ENCODE assay signal across 23 cellular contexts in the genomic region with DNA sequence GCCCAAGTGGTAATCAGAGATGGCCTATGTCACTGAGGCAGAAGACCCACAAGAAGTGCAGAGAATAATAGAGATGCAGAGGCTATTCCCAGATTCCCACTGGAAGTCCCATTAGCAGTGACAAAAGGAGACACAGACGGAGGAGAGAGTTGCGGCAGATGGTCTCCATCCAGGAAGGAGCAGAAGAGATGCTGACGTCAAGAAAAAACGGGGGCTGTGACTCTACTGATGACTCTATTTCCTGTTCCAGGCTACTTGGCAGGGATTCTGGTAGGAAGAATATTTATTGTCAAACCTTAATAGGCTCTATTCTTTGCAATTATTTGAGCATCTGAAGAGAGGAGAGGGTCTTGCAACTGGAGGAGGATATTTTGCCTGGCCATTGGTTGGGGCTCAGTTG.
A peak's percentile ranks its signal among the peaks of the same experiment; 100 is the strongest.
DNase-seq lines count a peak whose midpoint lies in the region; ATAC-seq, FAIRE-seq and TF ChIP-seq lines count a peak whose summit lies in the region.
"Had no signal": no experiment of that assay in that cellular context is flagged by ENCODE, and none has a peak within 500 bp of the region (broad histone marks: within the 10 kb centered on the region; RNA-seq: fewer than 3 reads in every experiment).

No MANE protein-coding gene starts in this region.

- H3K9me3 ChIP-seq in astrocyte (ENCODE audit: insufficient read depth, low read depth, low read length) (peaks cover 16% of the 10 kb centered on the region), cardiac muscle cell (ENCODE audit: low read depth) (peaks cover 5% of the 10 kb centered on the region), esophagus muscularis mucosa (peaks cover 0 to 22% (median 20%) of the 10 kb centered on the region in 4 donors)

- no peak for ATAC-seq in HG03460 (IDR thresholded peaks at IDR 0.05; ENCODE audit: unreplicated experiment)
- ATAC-seq: GM12878 had no signal

- H3K27me3 ChIP-seq in astrocyte (ENCODE audit: insufficient read depth, low read length) (no peaks in the 10 kb centered on the region), cardiac muscle cell (no peaks in the 10 kb centered on the region), esophagus muscularis mucosa (no peaks in the 10 kb centered on the region)
- H3K27me3 ChIP-seq: breast epithelium, neural progenitor cell had no signal

- no peaks in the 10 kb centered on the region for H3K4me1 Mint-ChIP-seq in astrocyte (ENCODE audit: low read depth, unreplicated experiment)
- H3K4me1 Mint-ChIP-seq: activated naive CD8-positive, alpha-beta T cell treated with anti-CD3 and anti-CD28 coated beads, Interleukin-2, amount 10 ng/mL, durations not matched to agents 7 days and 5 days; CD14-positive monocyte; neural progenitor cell had no signal

- intact Hi-C loops in esophagus muscularis mucosa (cut with DNase I): no loop called here

- no peak overlapping the region for H3K4me3 Mint-ChIP-seq in astrocyte (ENCODE audit: unreplicated experiment)
- H3K4me3 Mint-ChIP-seq: activated naive CD8-positive, alpha-beta T cell treated with anti-CD3 and anti-CD28 coated beads, Interleukin-2, amount 10 ng/mL, durations not matched to agents 7 days and 5 days; CD14-positive monocyte; neural progenitor cell had no signal

- no peaks in the 10 kb centered on the region for H3K79me2 ChIP-seq in astrocyte (ENCODE audit: insufficient read depth, low read length)

- TF ChIP-seq CTCF in astrocyte (IDR thresholded peaks at IDR 0.05; ENCODE audit: insufficient read depth, low read depth, low read length) (no peak), cardiac muscle cell (IDR thresholded peaks at IDR 0.05; ENCODE audit: low read depth, low read length) (no peak), esophagus muscularis mucosa (IDR thresholded peaks at IDR 0.05) (no peak)

- H3K4me3 ChIP-seq in astrocyte (ENCODE audit: insufficient read depth, low read depth, low read length) (no peak overlapping the region), cardiac muscle cell (no peak overlapping the region), esophagus muscularis mucosa (no peak overlapping the region)
- H3K4me3 ChIP-seq: breast epithelium, dorsolateral prefrontal cortex, GM12878, neural progenitor cell had no signal

- TF ChIP-seq EP300 in esophagus muscularis mucosa (IDR thresholded peaks at IDR 0.05): no peak

- no peak for FAIRE-seq in astrocyte (lab: Jason Lieb, UNC)
- FAIRE-seq: GM12878, keratinocyte had no signal

- H3K36me3 Mint-ChIP-seq in astrocyte (ENCODE audit: low read depth, unreplicated experiment): peaks cover 2% of the 10 kb centered on the region
- H3K36me3 Mint-ChIP-seq: activated naive CD8-positive, alpha-beta T cell treated with anti-CD3 and anti-CD28 coated beads, Interleukin-2, amount 10 ng/mL, durations not matched to agents 7 days and 5 days; CD14-positive monocyte had no signal

- H3K36me3 ChIP-seq in astrocyte (ENCODE audit: insufficient read depth, low read length) (no peaks in the 10 kb centered on the region), cardiac muscle cell (no peaks in the 10 kb centered on the region), esophagus muscularis mucosa (no peaks in the 10 kb centered on the region)
- H3K36me3 ChIP-seq: breast epithelium, neural progenitor cell had no signal

- DNase-seq in ELR (ENCODE audit: low read depth) (peak; percentile 74), astrocyte (ENCODE audit: low read depth) (peak; percentile 46), cardiac muscle cell (ENCODE audit: low read depth in 1 of 2, low spot score in 1 of 2) (peak in 1 of 2 donors; percentile 91), lung microvascular endothelial cell (ENCODE audit: low read depth in 2 of 2) (peak; percentile 69 to 93), ureter (ENCODE audit: low spot score) (no peak), esophagus muscularis mucosa (ENCODE audit: extremely low spot score) (no peak), SIG-M5 treated with dmso at 0.1 percent for 504 hours (lab: John Stamatoyannopoulos, UW; ENCODE audit: unreplicated experiment) (no peak)
- DNase-seq: activated naive CD8-positive, alpha-beta T cell treated with anti-CD3 and anti-CD28 coated beads, Interleukin-2, amount 10 ng/mL, durations not matched to agents 7 days and 5 days; dorsolateral prefrontal cortex; erythroblast; hippocampal formation; KBM-7; midbrain; NCI-H187 treated with DMSO at 0.1 percent for 48 hours; NCI-H510A; stimulated activated CD4-positive, alpha-beta T cell treated with anti-CD3 and anti-CD28 coated beads, Interleukin-15, amount 100 ng/mL, for 24 hours; SW 1271 had no signal

- WGBS in esophagus muscularis mucosa: 48% methylated on average over 4 of the region's 4 CpGs

- H3K9ac ChIP-seq in astrocyte (ENCODE audit: low read length): no peak overlapping the region
- H3K9ac ChIP-seq: neural progenitor cell had no signal

- H3K27me3 Mint-ChIP-seq in astrocyte (ENCODE audit: low read depth, unreplicated experiment): peaks cover 20% of the 10 kb centered on the region
- H3K27me3 Mint-ChIP-seq: activated naive CD8-positive, alpha-beta T cell treated with anti-CD3 and anti-CD28 coated beads, Interleukin-2, amount 10 ng/mL, durations not matched to agents 7 days and 5 days had no signal

- H4K20me1 ChIP-seq in astrocyte (ENCODE audit: insufficient read depth, low read length): no peaks in the 10 kb centered on the region

- H3K27ac ChIP-seq in astrocyte (ENCODE audit: low read depth, low read length) (no peak overlapping the region), cardiac muscle cell (peak overlapping the region; percentile 63), esophagus muscularis mucosa (replicated peaks in 1 of 4) (no peak overlapping the region)
- H3K27ac ChIP-seq: breast epithelium, dorsolateral prefrontal cortex, neural progenitor cell had no signal

- no peaks in the 10 kb centered on the region for H3K4me1 ChIP-seq in astrocyte (ENCODE audit: insufficient read depth, low read length)
- peaks cover 21% of the 10 kb centered on the region for H3K4me1 ChIP-seq in cardiac muscle cell (ENCODE audit: low read depth)
- H3K4me1 ChIP-seq in esophagus muscularis mucosa: peaks cover 0 to 16% (median 8%) of the 10 kb centered on the region in 4 donors
- H3K4me1 ChIP-seq: breast epithelium had no signal

- no peak overlapping the region for H3K27ac Mint-ChIP-seq in astrocyte (ENCODE audit: unreplicated experiment)
- H3K27ac Mint-ChIP-seq: activated naive CD8-positive, alpha-beta T cell treated with anti-CD3 and anti-CD28 coated beads, Interleukin-2, amount 10 ng/mL, durations not matched to agents 7 days and 5 days; neural progenitor cell had no signal

- no peak for TF ChIP-seq POLR2A in esophagus muscularis mucosa (IDR thresholded peaks at IDR 0.05; ENCODE audit: low read depth)

- peak overlapping the region; percentile 3 for H3K4me2 ChIP-seq in astrocyte (ENCODE audit: low read length)
- H3K4me2 ChIP-seq: neural progenitor cell had no signal

- peak overlapping the region; percentile 13 for H2AFZ ChIP-seq in astrocyte (ENCODE audit: low read depth, low read length)
- H2AFZ ChIP-seq: neural progenitor cell had no signal

- H3K9me3 Mint-ChIP-seq in astrocyte (ENCODE audit: unreplicated experiment): peaks cover 38% of the 10 kb centered on the region

Comparison
In these comparisons a context has a peak if more than half of its experiments do, and no peak if none do; other contexts are left out.
1. DNase-seq: peak in ELR (single experiment), astrocyte (single experiment) and lung microvascular endothelial cell (2 of 2); none in ureter (single experiment), esophagus muscularis mucosa (single experiment) and SIG-M5 treated with dmso at 0.1 percent for 504 hours (single experiment).